Comparison of ENCODE assay signal across 1 cellular context in the genomic region with DNA sequence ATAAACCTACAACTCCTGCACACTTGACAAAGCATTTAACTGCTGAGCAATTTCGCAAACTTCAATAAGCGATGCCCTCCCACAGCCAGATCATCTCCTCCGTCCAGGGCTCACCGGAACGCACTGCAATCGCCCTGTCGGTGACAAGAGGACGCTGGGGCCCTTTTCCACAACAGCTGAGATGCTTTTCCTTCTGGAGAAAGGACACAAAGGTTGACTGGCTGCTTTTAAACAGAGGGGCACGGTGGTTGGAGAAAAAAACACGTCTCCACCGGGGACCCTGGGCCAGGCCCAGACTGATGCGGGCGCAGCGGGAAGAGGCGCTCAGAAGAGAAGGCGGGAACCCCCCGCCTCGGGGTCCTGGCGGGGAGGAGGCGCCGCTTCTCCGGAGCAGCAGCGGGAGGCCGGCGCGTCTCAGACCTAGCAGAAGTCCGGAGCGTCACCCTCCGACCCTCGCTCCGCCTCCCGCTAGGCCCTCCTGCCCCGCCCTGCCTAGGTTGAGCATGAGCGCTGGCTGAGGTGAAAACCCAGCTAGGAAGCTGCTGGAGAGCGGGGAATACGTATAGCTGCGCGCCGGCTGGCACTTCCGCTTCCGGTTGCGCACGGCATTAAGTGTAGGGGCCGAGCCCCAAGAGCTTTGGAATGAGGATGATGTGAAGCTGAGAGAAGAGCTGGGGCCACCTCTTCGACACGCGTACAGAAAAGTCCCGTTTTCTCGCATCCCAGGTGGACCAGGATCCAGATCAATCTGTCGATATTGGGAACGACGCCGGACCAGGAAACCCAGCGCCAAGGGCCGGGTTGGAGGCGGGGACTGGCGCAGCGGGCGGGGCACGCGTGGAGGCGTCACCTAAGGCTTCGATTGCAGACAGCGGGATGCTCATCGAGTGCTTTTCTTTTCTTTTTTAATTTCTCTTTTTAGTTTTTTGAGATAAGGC.
TF ChIP-seq lines count a peak whose summit lies in the region.

A gene (minus strand): TSS at position 564 of the 938 bp plus-strand sequence. CDS start 3,788 bp downstream, outside the sequence.

TF ChIP-seq in K562, 482 proteins besides CTCF, POLR2A, EP300 and RAD21 (continued from another document and continues in another):
- TF ChIP-seq, protein P1, sequence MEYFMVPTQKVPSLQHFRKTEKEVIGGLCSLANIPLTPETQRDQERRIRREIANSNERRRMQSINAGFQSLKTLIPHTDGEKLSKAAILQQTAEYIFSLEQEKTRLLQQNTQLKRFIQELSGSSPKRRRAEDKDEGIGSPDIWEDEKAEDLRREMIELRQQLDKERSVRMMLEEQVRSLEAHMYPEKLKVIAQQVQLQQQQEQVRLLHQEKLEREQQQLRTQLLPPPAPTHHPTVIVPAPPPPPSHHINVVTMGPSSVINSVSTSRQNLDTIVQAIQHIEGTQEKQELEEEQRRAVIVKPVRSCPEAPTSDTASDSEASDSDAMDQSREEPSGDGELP (CRISPR knock-in tag; IDR thresholded peaks at IDR 0.05; ENCODE audit: borderline replicate concordance): peak; percentile 89
- TF ChIP-seq CEBPG (CRISPR knock-in tag; IDR thresholded peaks at IDR 0.05) (no peak), CEBPG (tag; conservative IDR thresholded peaks at IDR 0.05 in 1 of 2, IDR thresholded peaks at IDR 0.05 in 1 of 2) (peak in 1 of 2 experiments; percentile 22; a peak in 1 of 4 replicates), ZNF184 (CRISPR knock-in tag; IDR thresholded peaks at IDR 0.05) (no peak), ESRRB (CRISPR knock-in tag; IDR thresholded peaks at IDR 0.05; ENCODE audit: borderline replicate concordance) (no peak), PTBP1 (IDR thresholded peaks at IDR 0.05; ENCODE audit: low read depth, low read length) (no peak), SRSF9 (IDR thresholded peaks at IDR 0.05; ENCODE audit: borderline replicate concordance, low read depth, low read length) (no peak), ZNF668 (CRISPR knock-in tag; IDR thresholded peaks at IDR 0.05) (no peak), NR3C1 (CRISPR knock-in tag; IDR thresholded peaks at IDR 0.05) (no peak), SMARCA4 (IDR thresholded peaks at IDR 0.05) (0 out of 2 replicates have a peak, but pooled peaks have one; percentile 23), ZNF23 (CRISPR knock-in tag; IDR thresholded peaks at IDR 0.05) (no peak), U2AF1 (optimal IDR thresholded peaks at IDR 0.05; ENCODE audit: low read depth, low read length) (no peak), BDP1 (IDR thresholded peaks at IDR 0.05; ENCODE audit: insufficient read depth, insufficient read length) (no peak), ZKSCAN8 (CRISPR knock-in tag; IDR thresholded peaks at IDR 0.05) (no peak), EP400 (IDR thresholded peaks at IDR 0.05) (peak; percentile 87), ILK (tag; IDR thresholded peaks at IDR 0.05; ENCODE audit: borderline replicate concordance, low read depth) (no peak), CSDE1 (IDR thresholded peaks at IDR 0.05) (no peak), PHF8 (IDR thresholded peaks at IDR 0.05; ENCODE audit: borderline replicate concordance, low read length) (peak; percentile 78; the same call in 1 of the 2 replicates), ZNF695 (CRISPR knock-in tag; IDR thresholded peaks at IDR 0.05) (no peak), RBM14 (IDR thresholded peaks at IDR 0.05; ENCODE audit: borderline replicate concordance, insufficient read depth, low read depth, low read length) (no peak), MAFG (tag; conservative IDR thresholded peaks at IDR 0.05) (no peak), POLR3G (IDR thresholded peaks at IDR 0.05; ENCODE audit: extremely low read depth, insufficient read length, insufficient replicate concordance) (no peak), BRD4 (IDR thresholded peaks at IDR 0.05) (no peak)
- TF ChIP-seq, protein P2, sequence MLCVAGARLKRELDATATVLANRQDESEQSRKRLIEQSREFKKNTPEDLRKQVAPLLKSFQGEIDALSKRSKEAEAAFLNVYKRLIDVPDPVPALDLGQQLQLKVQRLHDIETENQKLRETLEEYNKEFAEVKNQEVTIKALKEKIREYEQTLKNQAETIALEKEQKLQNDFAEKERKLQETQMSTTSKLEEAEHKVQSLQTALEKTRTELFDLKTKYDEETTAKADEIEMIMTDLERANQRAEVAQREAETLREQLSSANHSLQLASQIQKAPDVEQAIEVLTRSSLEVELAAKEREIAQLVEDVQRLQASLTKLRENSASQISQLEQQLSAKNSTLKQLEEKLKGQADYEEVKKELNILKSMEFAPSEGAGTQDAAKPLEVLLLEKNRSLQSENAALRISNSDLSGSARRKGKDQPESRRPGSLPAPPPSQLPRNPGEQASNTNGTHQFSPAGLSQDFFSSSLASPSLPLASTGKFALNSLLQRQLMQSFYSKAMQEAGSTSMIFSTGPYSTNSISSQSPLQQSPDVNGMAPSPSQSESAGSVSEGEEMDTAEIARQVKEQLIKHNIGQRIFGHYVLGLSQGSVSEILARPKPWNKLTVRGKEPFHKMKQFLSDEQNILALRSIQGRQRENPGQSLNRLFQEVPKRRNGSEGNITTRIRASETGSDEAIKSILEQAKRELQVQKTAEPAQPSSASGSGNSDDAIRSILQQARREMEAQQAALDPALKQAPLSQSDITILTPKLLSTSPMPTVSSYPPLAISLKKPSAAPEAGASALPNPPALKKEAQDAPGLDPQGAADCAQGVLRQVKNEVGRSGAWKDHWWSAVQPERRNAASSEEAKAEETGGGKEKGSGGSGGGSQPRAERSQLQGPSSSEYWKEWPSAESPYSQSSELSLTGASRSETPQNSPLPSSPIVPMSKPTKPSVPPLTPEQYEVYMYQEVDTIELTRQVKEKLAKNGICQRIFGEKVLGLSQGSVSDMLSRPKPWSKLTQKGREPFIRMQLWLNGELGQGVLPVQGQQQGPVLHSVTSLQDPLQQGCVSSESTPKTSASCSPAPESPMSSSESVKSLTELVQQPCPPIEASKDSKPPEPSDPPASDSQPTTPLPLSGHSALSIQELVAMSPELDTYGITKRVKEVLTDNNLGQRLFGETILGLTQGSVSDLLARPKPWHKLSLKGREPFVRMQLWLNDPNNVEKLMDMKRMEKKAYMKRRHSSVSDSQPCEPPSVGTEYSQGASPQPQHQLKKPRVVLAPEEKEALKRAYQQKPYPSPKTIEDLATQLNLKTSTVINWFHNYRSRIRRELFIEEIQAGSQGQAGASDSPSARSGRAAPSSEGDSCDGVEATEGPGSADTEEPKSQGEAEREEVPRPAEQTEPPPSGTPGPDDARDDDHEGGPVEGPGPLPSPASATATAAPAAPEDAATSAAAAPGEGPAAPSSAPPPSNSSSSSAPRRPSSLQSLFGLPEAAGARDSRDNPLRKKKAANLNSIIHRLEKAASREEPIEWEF (CRISPR knock-in tag; IDR thresholded peaks at IDR 0.05): no peak
- TF ChIP-seq, protein P3, sequence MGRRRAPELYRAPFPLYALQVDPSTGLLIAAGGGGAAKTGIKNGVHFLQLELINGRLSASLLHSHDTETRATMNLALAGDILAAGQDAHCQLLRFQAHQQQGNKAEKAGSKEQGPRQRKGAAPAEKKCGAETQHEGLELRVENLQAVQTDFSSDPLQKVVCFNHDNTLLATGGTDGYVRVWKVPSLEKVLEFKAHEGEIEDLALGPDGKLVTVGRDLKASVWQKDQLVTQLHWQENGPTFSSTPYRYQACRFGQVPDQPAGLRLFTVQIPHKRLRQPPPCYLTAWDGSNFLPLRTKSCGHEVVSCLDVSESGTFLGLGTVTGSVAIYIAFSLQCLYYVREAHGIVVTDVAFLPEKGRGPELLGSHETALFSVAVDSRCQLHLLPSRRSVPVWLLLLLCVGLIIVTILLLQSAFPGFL (CRISPR knock-in tag; IDR thresholded peaks at IDR 0.05): no peak
- TF ChIP-seq, protein P4, sequence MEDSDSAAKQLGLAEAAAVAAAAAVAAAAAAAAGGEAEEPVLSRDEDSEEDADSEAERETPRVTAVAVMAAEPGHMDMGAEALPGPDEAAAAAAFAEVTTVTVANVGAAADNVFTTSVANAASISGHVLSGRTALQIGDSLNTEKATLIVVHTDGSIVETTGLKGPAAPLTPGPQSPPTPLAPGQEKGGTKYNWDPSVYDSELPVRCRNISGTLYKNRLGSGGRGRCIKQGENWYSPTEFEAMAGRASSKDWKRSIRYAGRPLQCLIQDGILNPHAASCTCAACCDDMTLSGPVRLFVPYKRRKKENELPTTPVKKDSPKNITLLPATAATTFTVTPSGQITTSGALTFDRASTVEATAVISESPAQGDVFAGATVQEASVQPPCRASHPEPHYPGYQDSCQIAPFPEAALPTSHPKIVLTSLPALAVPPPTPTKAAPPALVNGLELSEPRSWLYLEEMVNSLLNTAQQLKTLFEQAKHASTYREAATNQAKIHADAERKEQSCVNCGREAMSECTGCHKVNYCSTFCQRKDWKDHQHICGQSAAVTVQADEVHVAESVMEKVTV (CRISPR knock-in tag; IDR thresholded peaks at IDR 0.05): no peak
- TF ChIP-seq, protein P5, sequence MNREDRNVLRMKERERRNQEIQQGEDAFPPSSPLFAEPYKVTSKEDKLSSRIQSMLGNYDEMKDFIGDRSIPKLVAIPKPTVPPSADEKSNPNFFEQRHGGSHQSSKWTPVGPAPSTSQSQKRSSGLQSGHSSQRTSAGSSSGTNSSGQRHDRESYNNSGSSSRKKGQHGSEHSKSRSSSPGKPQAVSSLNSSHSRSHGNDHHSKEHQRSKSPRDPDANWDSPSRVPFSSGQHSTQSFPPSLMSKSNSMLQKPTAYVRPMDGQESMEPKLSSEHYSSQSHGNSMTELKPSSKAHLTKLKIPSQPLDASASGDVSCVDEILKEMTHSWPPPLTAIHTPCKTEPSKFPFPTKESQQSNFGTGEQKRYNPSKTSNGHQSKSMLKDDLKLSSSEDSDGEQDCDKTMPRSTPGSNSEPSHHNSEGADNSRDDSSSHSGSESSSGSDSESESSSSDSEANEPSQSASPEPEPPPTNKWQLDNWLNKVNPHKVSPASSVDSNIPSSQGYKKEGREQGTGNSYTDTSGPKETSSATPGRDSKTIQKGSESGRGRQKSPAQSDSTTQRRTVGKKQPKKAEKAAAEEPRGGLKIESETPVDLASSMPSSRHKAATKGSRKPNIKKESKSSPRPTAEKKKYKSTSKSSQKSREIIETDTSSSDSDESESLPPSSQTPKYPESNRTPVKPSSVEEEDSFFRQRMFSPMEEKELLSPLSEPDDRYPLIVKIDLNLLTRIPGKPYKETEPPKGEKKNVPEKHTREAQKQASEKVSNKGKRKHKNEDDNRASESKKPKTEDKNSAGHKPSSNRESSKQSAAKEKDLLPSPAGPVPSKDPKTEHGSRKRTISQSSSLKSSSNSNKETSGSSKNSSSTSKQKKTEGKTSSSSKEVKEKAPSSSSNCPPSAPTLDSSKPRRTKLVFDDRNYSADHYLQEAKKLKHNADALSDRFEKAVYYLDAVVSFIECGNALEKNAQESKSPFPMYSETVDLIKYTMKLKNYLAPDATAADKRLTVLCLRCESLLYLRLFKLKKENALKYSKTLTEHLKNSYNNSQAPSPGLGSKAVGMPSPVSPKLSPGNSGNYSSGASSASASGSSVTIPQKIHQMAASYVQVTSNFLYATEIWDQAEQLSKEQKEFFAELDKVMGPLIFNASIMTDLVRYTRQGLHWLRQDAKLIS (CRISPR knock-in tag; IDR thresholded peaks at IDR 0.05): peak; percentile 64; the same call in 1 of the 2 replicates
- TF ChIP-seq, protein P6, sequence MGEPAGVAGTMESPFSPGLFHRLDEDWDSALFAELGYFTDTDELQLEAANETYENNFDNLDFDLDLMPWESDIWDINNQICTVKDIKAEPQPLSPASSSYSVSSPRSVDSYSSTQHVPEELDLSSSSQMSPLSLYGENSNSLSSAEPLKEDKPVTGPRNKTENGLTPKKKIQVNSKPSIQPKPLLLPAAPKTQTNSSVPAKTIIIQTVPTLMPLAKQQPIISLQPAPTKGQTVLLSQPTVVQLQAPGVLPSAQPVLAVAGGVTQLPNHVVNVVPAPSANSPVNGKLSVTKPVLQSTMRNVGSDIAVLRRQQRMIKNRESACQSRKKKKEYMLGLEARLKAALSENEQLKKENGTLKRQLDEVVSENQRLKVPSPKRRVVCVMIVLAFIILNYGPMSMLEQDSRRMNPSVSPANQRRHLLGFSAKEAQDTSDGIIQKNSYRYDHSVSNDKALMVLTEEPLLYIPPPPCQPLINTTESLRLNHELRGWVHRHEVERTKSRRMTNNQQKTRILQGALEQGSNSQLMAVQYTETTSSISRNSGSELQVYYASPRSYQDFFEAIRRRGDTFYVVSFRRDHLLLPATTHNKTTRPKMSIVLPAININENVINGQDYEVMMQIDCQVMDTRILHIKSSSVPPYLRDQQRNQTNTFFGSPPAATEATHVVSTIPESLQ (CRISPR knock-in tag; IDR thresholded peaks at IDR 0.05): 0 out of 2 replicates have a peak, but pooled peaks have one; percentile 85
- TF ChIP-seq, protein P7, sequence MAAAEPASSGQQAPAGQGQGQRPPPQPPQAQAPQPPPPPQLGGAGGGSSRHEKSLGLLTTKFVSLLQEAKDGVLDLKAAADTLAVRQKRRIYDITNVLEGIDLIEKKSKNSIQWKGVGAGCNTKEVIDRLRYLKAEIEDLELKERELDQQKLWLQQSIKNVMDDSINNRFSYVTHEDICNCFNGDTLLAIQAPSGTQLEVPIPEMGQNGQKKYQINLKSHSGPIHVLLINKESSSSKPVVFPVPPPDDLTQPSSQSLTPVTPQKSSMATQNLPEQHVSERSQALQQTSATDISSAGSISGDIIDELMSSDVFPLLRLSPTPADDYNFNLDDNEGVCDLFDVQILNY (CRISPR knock-in tag; IDR thresholded peaks at IDR 0.05): no peak
- TF ChIP-seq, protein P8, sequence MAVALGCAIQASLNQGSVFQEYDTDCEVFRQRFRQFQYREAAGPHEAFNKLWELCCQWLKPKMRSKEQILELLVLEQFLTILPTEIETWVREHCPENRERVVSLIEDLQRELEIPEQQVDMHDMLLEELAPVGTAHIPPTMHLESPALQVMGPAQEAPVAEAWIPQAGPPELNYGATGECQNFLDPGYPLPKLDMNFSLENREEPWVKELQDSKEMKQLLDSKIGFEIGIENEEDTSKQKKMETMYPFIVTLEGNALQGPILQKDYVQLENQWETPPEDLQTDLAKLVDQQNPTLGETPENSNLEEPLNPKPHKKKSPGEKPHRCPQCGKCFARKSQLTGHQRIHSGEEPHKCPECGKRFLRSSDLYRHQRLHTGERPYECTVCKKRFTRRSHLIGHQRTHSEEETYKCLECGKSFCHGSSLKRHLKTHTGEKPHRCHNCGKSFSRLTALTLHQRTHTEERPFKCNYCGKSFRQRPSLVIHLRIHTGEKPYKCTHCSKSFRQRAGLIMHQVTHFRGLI (CRISPR knock-in tag; IDR thresholded peaks at IDR 0.05): no peak
- TF ChIP-seq, protein P9, sequence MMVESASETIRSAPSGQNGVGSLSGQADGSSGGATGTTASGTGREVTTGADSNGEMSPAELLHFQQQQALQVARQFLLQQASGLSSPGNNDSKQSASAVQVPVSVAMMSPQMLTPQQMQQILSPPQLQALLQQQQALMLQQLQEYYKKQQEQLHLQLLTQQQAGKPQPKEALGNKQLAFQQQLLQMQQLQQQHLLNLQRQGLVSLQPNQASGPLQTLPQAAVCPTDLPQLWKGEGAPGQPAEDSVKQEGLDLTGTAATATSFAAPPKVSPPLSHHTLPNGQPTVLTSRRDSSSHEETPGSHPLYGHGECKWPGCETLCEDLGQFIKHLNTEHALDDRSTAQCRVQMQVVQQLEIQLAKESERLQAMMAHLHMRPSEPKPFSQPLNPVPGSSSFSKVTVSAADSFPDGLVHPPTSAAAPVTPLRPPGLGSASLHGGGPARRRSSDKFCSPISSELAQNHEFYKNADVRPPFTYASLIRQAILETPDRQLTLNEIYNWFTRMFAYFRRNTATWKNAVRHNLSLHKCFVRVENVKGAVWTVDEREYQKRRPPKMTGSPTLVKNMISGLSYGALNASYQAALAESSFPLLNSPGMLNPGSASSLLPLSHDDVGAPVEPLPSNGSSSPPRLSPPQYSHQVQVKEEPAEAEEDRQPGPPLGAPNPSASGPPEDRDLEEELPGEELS (CRISPR knock-in tag; IDR thresholded peaks at IDR 0.05; ENCODE audit: borderline replicate concordance): no peak; the same call in 1 of the 2 replicates
